1 cellular context compared by ENCODE assay signal in the genomic region with DNA sequence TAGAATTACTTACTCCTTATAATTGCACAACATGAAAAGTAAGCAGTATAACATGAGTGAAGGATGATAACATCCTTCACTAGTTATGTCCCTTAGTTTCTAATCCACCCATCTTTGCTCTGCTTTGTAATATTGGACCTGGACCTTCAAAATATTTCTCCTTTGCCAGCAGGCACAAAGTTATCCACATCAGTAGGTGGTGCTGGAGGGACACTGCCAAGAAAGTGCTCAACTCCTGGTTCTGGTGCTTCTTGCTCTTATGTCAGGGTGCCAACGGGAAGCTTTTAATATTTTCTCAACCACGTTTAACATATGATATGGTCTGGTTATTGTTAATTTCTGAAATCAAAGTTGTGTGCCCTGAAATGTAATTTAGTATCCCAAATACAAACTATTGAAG.
TF ChIP-seq lines count a peak whose summit lies in the region.

No MANE protein-coding gene starts in this region.

TF ChIP-seq in H1, 55 proteins besides CTCF, POLR2A, EP300 and RAD21 (continued from another document):
- TF ChIP-seq EGR1 (IDR thresholded peaks at IDR 0.05; ENCODE audit: borderline replicate concordance, low read depth, low read length), result no peak
- no peak for TF ChIP-seq TAF1 (IDR thresholded peaks at IDR 0.05; ENCODE audit: low read depth, low read length)
TF ChIP-seq in H1: peak in this region for 0.
